33 cellular contexts compared by ENCODE assay signal in genomic region chr6:27121640-27122039, GRCh38.
"Had no signal": no experiment of that assay in that cellular context is flagged by ENCODE, and none has a peak within 500 bp of the region (broad histone marks: within the 10 kb centered on the region; RNA-seq: fewer than 3 reads in every experiment).

No MANE protein-coding gene starts in this region.

- H3K27ac Mint-ChIP-seq: activated B cell treated with CpG ODN at 0.5 μM for 24 hours; activated CD8-positive, alpha-beta T cell treated with anti-CD3 and anti-CD28 coated beads for 36 hours; activated naive CD4-positive, alpha-beta T cell treated with anti-CD3 and anti-CD28 coated beads for 36 hours; activated naive CD4-positive, alpha-beta T cell treated with anti-CD3 and anti-CD28 coated beads, Interleukin-2, amount 50 U/mL, for 72 hours; activated T-cell treated with anti-CD3 and anti-CD28 coated beads, Interleukin-2, amount 50 U/mL, for 24 hours; T-cell; T-helper 17 cell had no signal

- H3K36me3 ChIP-seq: adrenal gland, breast epithelium had no signal

- H3K4me1 ChIP-seq: adrenal gland, breast epithelium had no signal

- H3K9me3 Mint-ChIP-seq: activated B cell treated with CpG ODN at 0.5 μM for 24 hours; activated CD8-positive, alpha-beta T cell treated with anti-CD3 and anti-CD28 coated beads for 36 hours; activated naive CD4-positive, alpha-beta T cell treated with anti-CD3 and anti-CD28 coated beads for 36 hours; activated naive CD4-positive, alpha-beta T cell treated with anti-CD3 and anti-CD28 coated beads, Interleukin-2, amount 50 U/mL, for 72 hours; activated T-cell treated with anti-CD3 and anti-CD28 coated beads, Interleukin-2, amount 50 U/mL, for 24 hours; activated T-helper 1 cell treated with anti-CD3 and anti-CD28 coated beads, Interleukin-12 subunit alpha, Interleukin-12 subunit beta, Interleukin-2, Interleukin-4 antibody, amounts not matched to agents 30 ng/mL and 10 ng/mL and 1 ng/mL, durations not matched to agents 14 hours and 24 hours and 36 hours; T-cell had no signal

- H3K4me2 ChIP-seq: SK-N-SH had no signal

- H3K4me3 ChIP-seq: adrenal gland, body of pancreas, breast epithelium, SJSA1 had no signal

- DNase-seq: activated B cell treated with CpG ODN at 0.5 μM for 24 hours; activated CD4-positive, alpha-beta T cell treated with anti-CD3 and anti-CD28 coated beads for 4 hours; activated CD4-positive, alpha-beta T cell treated with anti-CD3 and anti-CD28 coated beads, Interleukin-2, amount 50 U/mL, for 4 hours; activated CD4-positive, CD25-positive, alpha-beta regulatory T cell treated with anti-CD3 and anti-CD28 coated beads, Interleukin-2, amount 50 U/mL, for 72 hours; activated CD8-positive, alpha-beta T cell treated with anti-CD3 and anti-CD28 coated beads for 36 hours; activated gamma-delta T cell treated with Interleukin-2 at 50 U/mL for 16 hours; activated naive CD4-positive, alpha-beta T cell treated with anti-CD3 and anti-CD28 coated beads for 36 hours; activated T-cell treated with anti-CD3 and anti-CD28 coated beads, Interleukin-2, amount 50 U/mL, for 24 hours; adrenal gland; body of pancreas; NCI-H1092 treated with DMSO at 0.1 percent for 48 hours; NCI-H1417; NCI-H146; NCI-H187; NCI-H2029 treated with DMSO at 0.1 percent for 48 hours; NCI-H2107; NCI-H2171; NCI-H446 treated with DMSO at 0.1 percent for 48 hours; NCI-H524; NCI-H69; NCI-H82; RPMI8226; SHP77 treated with DMSO at 0.1 percent for 48 hours; SK-N-SH; T-cell; T-helper 17 cell had no signal

- H3K9ac ChIP-seq: SK-N-SH had no signal

- H3K36me3 Mint-ChIP-seq: T-cell had no signal

- ATAC-seq: body of pancreas, Panc1 had no signal

- H3K4me3 Mint-ChIP-seq: activated B cell treated with CpG ODN at 0.5 μM for 24 hours; activated CD8-positive, alpha-beta T cell treated with anti-CD3 and anti-CD28 coated beads for 36 hours; activated naive CD4-positive, alpha-beta T cell treated with anti-CD3 and anti-CD28 coated beads for 36 hours; activated T-cell treated with anti-CD3 and anti-CD28 coated beads, Interleukin-2, amount 50 U/mL, for 24 hours; activated T-helper 1 cell treated with anti-CD3 and anti-CD28 coated beads, Interleukin-12 subunit alpha, Interleukin-12 subunit beta, Interleukin-2, Interleukin-4 antibody, amounts not matched to agents 30 ng/mL and 10 ng/mL and 1 ng/mL, durations not matched to agents 14 hours and 24 hours and 36 hours; T-cell; T-helper 17 cell had no signal

- FAIRE-seq: astrocyte had no signal

- H3K27me3 Mint-ChIP-seq: activated B cell treated with CpG ODN at 0.5 μM for 24 hours; activated CD8-positive, alpha-beta T cell treated with anti-CD3 and anti-CD28 coated beads for 36 hours; T-helper 17 cell had no signal

- H3K9me3 ChIP-seq: adrenal gland, body of pancreas, breast epithelium, SJSA1, SK-N-SH had no signal

- H3K27ac ChIP-seq: adrenal gland, body of pancreas, breast epithelium, SJSA1, VCaP had no signal

- H3K27me3 ChIP-seq: adrenal gland, body of pancreas, breast epithelium, SJSA1 had no signal
